ENCODE assay signal across 9 cellular contexts in genomic region chr5:157431544-157432200, GRCh38. TPM values are rescaled to one million over a fixed set of nuclear protein-coding genes. Genes with fewer than 3 reads are reported as not detected.
DNase-seq lines count a peak whose midpoint lies in the region; ATAC-seq, FAIRE-seq and TF ChIP-seq lines count a peak whose summit lies in the region.
"Had no signal": no experiment of that assay in that cellular context is flagged by ENCODE, and none has a peak within 500 bp of the region (broad histone marks: within the 10 kb centered on the region; RNA-seq: fewer than 3 reads in every experiment).

No MANE protein-coding gene starts in this region.

- H3K4me3 Mint-ChIP-seq in CD14-positive monocyte, result no peak overlapping the region
- no peak overlapping the region for H3K4me3 Mint-ChIP-seq in brain
- H3K4me3 Mint-ChIP-seq: T-helper 1 cell treated with Interleukin-12 subunit alpha and Interleukin-12 subunit beta and Interleukin-4 antibody, amounts not matched to agents 30 μg/mL and 1 μg/mL, for 36 hours had no signal

- H3K36me3 Mint-ChIP-seq in CD14-positive monocyte (no peaks in the 10 kb centered on the region), brain (no peaks in the 10 kb centered on the region)

- H3K4me3 ChIP-seq in NT2/D1 (ENCODE audit: insufficient read length, low read depth), result no peak overlapping the region

- intact Hi-C loops in CD14-positive monocyte (cut with micrococcal nuclease), result loop anchor here (5.0 kb wide), 3 partner anchors 41 to 311 kb away; partner anchors contain the start of gene LSM11 (in 1 of the 2)

- peaks cover 0 to 12% (median 4%) of the 10 kb centered on the region in 7 donors for H3K9me3 Mint-ChIP-seq in CD14-positive monocyte
- H3K9me3 Mint-ChIP-seq in brain, result peaks cover 11 to 26% (median 15%) of the 10 kb centered on the region in 5 experiments
- H3K9me3 Mint-ChIP-seq: T-helper 1 cell treated with Interleukin-12 subunit alpha and Interleukin-12 subunit beta and Interleukin-4 antibody, amounts not matched to agents 30 μg/mL and 1 μg/mL, for 36 hours had no signal

- H3K4me1 Mint-ChIP-seq in CD14-positive monocyte (peaks cover 5% of the 10 kb centered on the region), brain (no peaks in the 10 kb centered on the region)

- H3K27me3 ChIP-seq in NT2/D1 (ENCODE audit: insufficient read depth, insufficient read length), result no peaks in the 10 kb centered on the region

- no peak overlapping the region for H3K9ac ChIP-seq in NT2/D1 (ENCODE audit: insufficient read length, low read depth)

- no peaks in the 10 kb centered on the region for H3K4me1 ChIP-seq in NT2/D1 (ENCODE audit: insufficient read depth, insufficient read length)

- H3K36me3 ChIP-seq in NT2/D1 (ENCODE audit: insufficient read depth, insufficient read length, low read length), result no peaks in the 10 kb centered on the region

- peak; percentile 70 for TF ChIP-seq CTCF in CD14-positive monocyte (IDR thresholded peaks at IDR 0.05)
- TF ChIP-seq CTCF in GM13977 (IDR thresholded peaks at IDR 0.05; ENCODE audit: extremely low read depth, insufficient read depth, missing control alignments), result peak; percentile 52
- TF ChIP-seq CTCF in brain (conservative IDR thresholded peaks at IDR 0.05), result peak; percentile 65 to 67

- no peaks in the 10 kb centered on the region for H3K9me3 ChIP-seq in NT2/D1 (ENCODE audit: insufficient read depth, low read length)

- FAIRE-seq in islet of Langerhans (lab: Jason Lieb, UNC), result peak; percentile 82

- H3K27ac Mint-ChIP-seq in CD14-positive monocyte, result peak overlapping the region in 2 of 7 donors; percentile 30 to 78
- H3K27ac Mint-ChIP-seq in brain, result no peak overlapping the region
- H3K27ac Mint-ChIP-seq: T-helper 1 cell treated with Interleukin-12 subunit alpha and Interleukin-12 subunit beta and Interleukin-4 antibody, amounts not matched to agents 30 μg/mL and 1 μg/mL, for 36 hours had no signal

- ATAC-seq in HG03342 (IDR thresholded peaks at IDR 0.05; ENCODE audit: unreplicated experiment) (peak; percentile 78), GM21737 (IDR thresholded peaks at IDR 0.05; ENCODE audit: unreplicated experiment) (no peak)

- DNase-seq in CD14-positive monocyte (ENCODE audit: low spot score) (peak; percentile 51), GM13977 (ENCODE audit: low spot score) (peak; percentile 59), NT2/D1 (ENCODE audit: low read depth, low spot score) (peak; percentile 13), stromal cell of bone marrow (ENCODE audit: low read depth) (peak; percentile 55)

- in situ Hi-C loops in GM13977 (cut with MboI; ENCODE audit: low pct_unique_long_range_greater_than_20kb, low sequenced_read_pairs, unreplicated experiment), result no loop called here

- H3K27me3 Mint-ChIP-seq in CD14-positive monocyte (ENCODE audit: low read depth in 3 of 3) (peaks cover 2 to 6% (median 5%) of the 10 kb centered on the region in 3 donors), brain (peaks cover 7% of the 10 kb centered on the region)

RNA-seq across cellular contexts. Expression of gene NIPAL4, which starts 28.3 kb away (rescaled TPM):
- polyA plus RNA-seq in CD14-positive monocyte (under 1 TPM in 1 of 2 donors, not detected in 1; 0.04 TPM), brain (ENCODE audit: insufficient read depth, low read depth, low replicate concordance) (4.3 TPM)
